In genomic region chr11:128694618-128695481, GRCh38 we compare ENCODE assay signal across 8 cellular contexts.
A peak's percentile ranks its signal among the peaks of the same experiment; 100 is the strongest.
DNase-seq lines count a peak whose midpoint lies in the region; ATAC-seq lines count a peak whose summit lies in the region.

No MANE protein-coding gene starts in this region.

- peak; percentile 39 for DNase-seq in activated CD8-positive, alpha-beta memory T cell treated with anti-CD3 and anti-CD28 coated beads, Interleukin-2, amount 50 U/mL, for 4 hours
- peak; percentile 42 for DNase-seq in germinal center (ENCODE audit: low spot score)
- DNase-seq in globus pallidus (ENCODE audit: low spot score), result no peak
- DNase-seq in NCI-H2029 treated with DMSO at 0.1 percent for 48 hours (lab: John Stamatoyannopoulos, UW), result no peak

- H3K27ac ChIP-seq in rectal smooth muscle tissue (ENCODE audit: low read depth, low read length), result peak overlapping the region; percentile 32

- ATAC-seq in GM18867 (IDR thresholded peaks at IDR 0.05; ENCODE audit: unreplicated experiment) (peak; percentile 14), HG03066 (IDR thresholded peaks at IDR 0.05; ENCODE audit: low read depth, unreplicated experiment) (peak; percentile 16), HG03378 (IDR thresholded peaks at IDR 0.05; ENCODE audit: unreplicated experiment) (no peak)

- peaks cover 5% of the 10 kb centered on the region for H3K27me3 ChIP-seq in rectal smooth muscle tissue (ENCODE audit: control insufficient read depth, insufficient read depth, low read length)

- peak overlapping the region; percentile 56 for H3K9ac ChIP-seq in rectal smooth muscle tissue (ENCODE audit: low read length)

- H3K4me1 ChIP-seq in rectal smooth muscle tissue (ENCODE audit: control insufficient read depth, insufficient read depth, low read length), result no peaks in the 10 kb centered on the region

- H3K36me3 ChIP-seq in rectal smooth muscle tissue (ENCODE audit: control insufficient read depth, insufficient read depth, low read length), result no peaks in the 10 kb centered on the region

- H3K4me3 ChIP-seq in rectal smooth muscle tissue (ENCODE audit: low read length), result peak overlapping the region; percentile 76

Comparison
In these comparisons a context has a peak if more than half of its experiments do, and no peak if none do; other contexts are left out.
1. DNase-seq: peak in activated CD8-positive, alpha-beta memory T cell treated with anti-CD3 and anti-CD28 coated beads, Interleukin-2, amount 50 U/mL, for 4 hours (single experiment) and germinal center (single experiment); none in globus pallidus (single experiment) and NCI-H2029 treated with DMSO at 0.1 percent for 48 hours (single experiment).